Comparison of ENCODE assay signal across 1 cellular context in genomic region chr2:166357068-166357949, GRCh38.
TF ChIP-seq lines count a peak whose summit lies in the region.

No MANE protein-coding gene starts in this region.

TF ChIP-seq in K562, 482 proteins besides CTCF, POLR2A, EP300 and RAD21 (continued from another document and continues in another):
- no peak for TF ChIP-seq NKRF (IDR thresholded peaks at IDR 0.05; ENCODE audit: borderline replicate concordance)
- peak; percentile 65 to 68; a peak in 3 of 4 replicates for TF ChIP-seq KDM1A (IDR thresholded peaks at IDR 0.05)
- no peak for TF ChIP-seq HNRNPK (IDR thresholded peaks at IDR 0.05; ENCODE audit: low read depth, low read length, poor library complexity, severe bottlenecking)
- no peak for TF ChIP-seq ARHGAP35 (IDR thresholded peaks at IDR 0.05; ENCODE audit: partially characterized antibody)
- no peak for TF ChIP-seq GTF2B (IDR thresholded peaks at IDR 0.05; ENCODE audit: extremely low read depth, insufficient read length)
- peak; percentile 77; the same call in 1 of the 2 replicates for TF ChIP-seq LEF1 (IDR thresholded peaks at IDR 0.05)
- TF ChIP-seq NFATC3 (IDR thresholded peaks at IDR 0.05): no peak
- TF ChIP-seq TBP (optimal IDR thresholded peaks at IDR 0.05; ENCODE audit: low read depth, low read length): no peak
- TF ChIP-seq ZNF41 (CRISPR knock-in tag; conservative IDR thresholded peaks at IDR 0.05): 0 out of 2 replicates have a peak, but pooled peaks have one; percentile 29
- TF ChIP-seq HNRNPH1 (optimal IDR thresholded peaks at IDR 0.05; ENCODE audit: low read depth, low read length): no peak
- no peak for TF ChIP-seq SREBF2 (CRISPR knock-in tag; IDR thresholded peaks at IDR 0.05)
- peak; percentile 13; the same call in 1 of the 2 replicates for TF ChIP-seq ZNF668 (CRISPR knock-in tag; IDR thresholded peaks at IDR 0.05)
- no peak for TF ChIP-seq HDAC1 (IDR thresholded peaks at IDR 0.05)
- TF ChIP-seq NR4A1 (CRISPR knock-in tag; IDR thresholded peaks at IDR 0.05): no peak
- no peak; the same call in 1 of the 2 replicates for TF ChIP-seq NR4A1 (tag; IDR thresholded peaks at IDR 0.05)
- TF ChIP-seq PRMT5 (CRISPR knock-in tag; IDR thresholded peaks at IDR 0.05): no peak
- no peak for TF ChIP-seq MBD1 (CRISPR knock-in tag; IDR thresholded peaks at IDR 0.05)
- peak; percentile 74 for TF ChIP-seq ZFP36 (IDR thresholded peaks at IDR 0.05; ENCODE audit: low read depth, low read length, partially characterized antibody)
- no peak for TF ChIP-seq DLX4 (CRISPR knock-in tag; IDR thresholded peaks at IDR 0.05)
- TF ChIP-seq E2F8 (IDR thresholded peaks at IDR 0.05; ENCODE audit: low read depth, partially characterized antibody): peak; percentile 35
- TF ChIP-seq ILK (tag; IDR thresholded peaks at IDR 0.05; ENCODE audit: borderline replicate concordance, low read depth): no peak
- TF ChIP-seq ZNF785 (CRISPR knock-in tag; IDR thresholded peaks at IDR 0.05): no peak
- no peak for TF ChIP-seq RBM39 (optimal IDR thresholded peaks at IDR 0.05; ENCODE audit: low read depth, low read length)
- peak; percentile 92 for TF ChIP-seq PKNOX1 (IDR thresholded peaks at IDR 0.05)
- TF ChIP-seq CREB3 (tag; conservative IDR thresholded peaks at IDR 0.05; ENCODE audit: low read depth): 0 out of 2 replicates have a peak, but pooled peaks have one; percentile 22
- no peak for TF ChIP-seq ZNF134 (CRISPR knock-in tag; conservative IDR thresholded peaks at IDR 0.05)
- TF ChIP-seq PTRF (tag; IDR thresholded peaks at IDR 0.05): peak; percentile 60; the same call in 1 of the 2 replicates
- peak in 1 of 3 experiments; percentile 50 for TF ChIP-seq YY1 (IDR thresholded peaks at IDR 0.05; ENCODE audit: borderline replicate concordance in 1 of 3, control insufficient read depth in 1 of 3, extremely low read depth in 1 of 3, insufficient read depth in 3 of 3, insufficient read length in 1 of 3, insufficient replicate concordance in 2 of 3, low read depth in 1 of 3, low read length in 2 of 3)
- TF ChIP-seq TFAM (CRISPR knock-in tag; conservative IDR thresholded peaks at IDR 0.05): no peak
- no peak for TF ChIP-seq ZBTB8A (IDR thresholded peaks at IDR 0.05; ENCODE audit: partially characterized antibody)
- no peak for TF ChIP-seq SETDB1 (IDR thresholded peaks at IDR 0.05; ENCODE audit: low read length)
- TF ChIP-seq ZNF584 (CRISPR knock-in tag; IDR thresholded peaks at IDR 0.05; ENCODE audit: low read depth): peak; percentile 71; the same call in 1 of the 2 replicates
- TF ChIP-seq TAF9B (IDR thresholded peaks at IDR 0.05; ENCODE audit: partially characterized antibody): peak; percentile 37
- no peak for TF ChIP-seq KDM2B (CRISPR knock-in tag; IDR thresholded peaks at IDR 0.05)
- 0 out of 2 replicates have a peak, but pooled peaks have one; percentile 6 for TF ChIP-seq SMAD4 (CRISPR knock-in tag; conservative IDR thresholded peaks at IDR 0.05)
- TF ChIP-seq NCOR1 (IDR thresholded peaks at IDR 0.05): peak; percentile 20; the same call in 1 of the 2 replicates
- TF ChIP-seq E2F1 (CRISPR knock-in tag; IDR thresholded peaks at IDR 0.05): no peak
- no peak for TF ChIP-seq ATF1 (CRISPR knock-in tag; IDR thresholded peaks at IDR 0.05)
- TF ChIP-seq ATF1 (tag; IDR thresholded peaks at IDR 0.05): peak; percentile 73
- peak; percentile 24; the same call in 1 of the 2 replicates for TF ChIP-seq PML (IDR thresholded peaks at IDR 0.05; ENCODE audit: low read length)
- no peak for TF ChIP-seq ZBTB11 (CRISPR knock-in tag; IDR thresholded peaks at IDR 0.05)
- no peak for TF ChIP-seq NR2F6 (CRISPR knock-in tag; IDR thresholded peaks at IDR 0.05)
- peak; percentile 63; the same call in 1 of the 2 replicates for TF ChIP-seq SMARCC2 (IDR thresholded peaks at IDR 0.05; ENCODE audit: low read depth)
- no peak for TF ChIP-seq CBX2 (IDR thresholded peaks at IDR 0.05; ENCODE audit: insufficient read depth, low read length, poor library complexity, severe bottlenecking)
- 0 out of 2 replicates have a peak, but pooled peaks have one; percentile 2 for TF ChIP-seq ZNF644 (tag; IDR thresholded peaks at IDR 0.05; ENCODE audit: low read depth)
- no peak for TF ChIP-seq ZNF444 (CRISPR knock-in tag; IDR thresholded peaks at IDR 0.05)
- no peak for TF ChIP-seq GABPB1 (CRISPR knock-in tag; IDR thresholded peaks at IDR 0.05)
- no peak for TF ChIP-seq NCOA4 (IDR thresholded peaks at IDR 0.05; ENCODE audit: partially characterized antibody)
- TF ChIP-seq ZNF224 (CRISPR knock-in tag; IDR thresholded peaks at IDR 0.05): no peak
- peak; percentile 34; the same call in 1 of the 2 replicates for TF ChIP-seq FOXO4 (CRISPR knock-in tag; IDR thresholded peaks at IDR 0.05)
- peak; percentile 46; the same call in 1 of the 2 replicates for TF ChIP-seq ATF3 (IDR thresholded peaks at IDR 0.05)
- TF ChIP-seq ATF3 (CRISPR knock-in tag; conservative IDR thresholded peaks at IDR 0.05): no peak; the same call in 1 of the 2 replicates
- TF ChIP-seq SRSF1 (IDR thresholded peaks at IDR 0.05; ENCODE audit: low read depth, low read length): no peak
